In genomic region chr11:96287796-96288439, GRCh38 we compare ENCODE assay signal across 17 cellular contexts. TPM values are rescaled to one million over a fixed set of nuclear protein-coding genes. Genes with fewer than 3 reads are reported as not detected.
DNase-seq lines count a peak whose midpoint lies in the region; ATAC-seq, FAIRE-seq and TF ChIP-seq lines count a peak whose summit lies in the region.
"Had no signal": no experiment of that assay in that cellular context is flagged by ENCODE, and none has a peak within 500 bp of the region (broad histone marks: within the 10 kb centered on the region; RNA-seq: fewer than 3 reads in every experiment).

No MANE protein-coding gene starts in this region.

- 0 out of 2 replicates have a peak overlapping the region, but pooled peaks have one; percentile 17 for H3K4me2 ChIP-seq in SK-N-SH

- TF ChIP-seq EP300 in SK-N-SH (IDR thresholded peaks at IDR 0.05; ENCODE audit: borderline replicate concordance in 1 of 2, low read depth in 1 of 2, low read length in 1 of 2), result no peak

- peak overlapping the region; percentile 4 for H3K4me3 Mint-ChIP-seq in activated naive CD4-positive, alpha-beta T cell treated with anti-CD3 and anti-CD28 coated beads for 36 hours
- H3K4me3 Mint-ChIP-seq in chondrocyte (ENCODE audit: unreplicated experiment), result no peak overlapping the region
- no peak overlapping the region for H3K4me3 Mint-ChIP-seq in stimulated activated memory B cell treated with anti-CD40 and anti-IgM and Interleukin-4, amounts not matched to agents 10 μg/mL and 1 μg/mL and 100 μg/mL, for 72 hours
- no peak overlapping the region for H3K4me3 Mint-ChIP-seq in activated CD8-positive, alpha-beta memory T cell treated with anti-CD3 and anti-CD28 coated beads, Interleukin-2, amount 10 ng/mL, durations not matched to agents 7 days and 5 days

- no peak for FAIRE-seq in frontal cortex (lab: Jason Lieb, UNC)
- FAIRE-seq: colon, pancreas had no signal

- no peaks in the 10 kb centered on the region for H3K9me3 ChIP-seq in SK-N-SH
- H3K9me3 ChIP-seq: lower lobe of right lung, pancreas, tibial nerve had no signal

- CTCF ChIA-PET in activated naive CD4-positive, alpha-beta T cell treated with anti-CD3 and anti-CD28 coated beads for 36 hours (lab: Charles Lee), result interaction anchor here (1.0 to 3.5 kb wide), 5 partner anchors 19 to 98 kb away, joined by 3 to 14 read pairs (median 4); partner anchors contain the start of gene MAML2
- CTCF ChIA-PET in SK-N-SH (lab: Yijun Ruan, JAX), result interaction anchor here (1.5 kb wide), 1 partner anchor 426 kb away, joined by 3 read pairs; no protein-coding TSS in a partner anchor
- CTCF ChIA-PET in activated CD8-positive, alpha-beta memory T cell treated with anti-CD3 and anti-CD28 coated beads, Interleukin-2, amount 10 ng/mL, durations not matched to agents 7 days and 5 days (lab: Charles Lee), result interaction anchor here (1.7 to 2.7 kb wide), 2 partner anchors 19 to 53 kb away, joined by 3 to 8 read pairs; no protein-coding TSS in a partner anchor

- no peaks in the 10 kb centered on the region; the same call in 1 of the 2 replicates for H4K20me1 ChIP-seq in SK-N-SH (ENCODE audit: insufficient read depth)

- no peak for ATAC-seq in stimulated activated memory B cell treated with anti-CD40 and anti-IgM and Interleukin-4, amounts not matched to agents 10 μg/mL and 1 μg/mL and 100 μg/mL, for 72 hours
- no peak for ATAC-seq in activated CD8-positive, alpha-beta memory T cell treated with anti-CD3 and anti-CD28 coated beads, Interleukin-2, amount 10 ng/mL, durations not matched to agents 7 days and 5 days
- ATAC-seq: heart right ventricle, lower lobe of right lung, pancreas, sciatic nerve had no signal

- no peak overlapping the region for H3K4me3 ChIP-seq in SK-N-SH (ENCODE audit: low read depth in 2 of 2, low read length in 1 of 2)
- H3K4me3 ChIP-seq: heart right ventricle, lower lobe of right lung, pancreas, tibial nerve had no signal

- H3K4me1 Mint-ChIP-seq in activated naive CD4-positive, alpha-beta T cell treated with anti-CD3 and anti-CD28 coated beads for 36 hours (ENCODE audit: low read depth), result peaks cover 88% of the 10 kb centered on the region
- H3K4me1 Mint-ChIP-seq in chondrocyte (ENCODE audit: low read depth), result peaks cover 28% of the 10 kb centered on the region
- peaks cover 68% of the 10 kb centered on the region for H3K4me1 Mint-ChIP-seq in stimulated activated memory B cell treated with anti-CD40 and anti-IgM and Interleukin-4, amounts not matched to agents 10 μg/mL and 1 μg/mL and 100 μg/mL, for 72 hours
- H3K4me1 Mint-ChIP-seq in activated CD8-positive, alpha-beta memory T cell treated with anti-CD3 and anti-CD28 coated beads, Interleukin-2, amount 10 ng/mL, durations not matched to agents 7 days and 5 days, result peaks cover 57% of the 10 kb centered on the region

- no peaks in the 10 kb centered on the region for H3K27me3 ChIP-seq in SK-N-SH (ENCODE audit: insufficient read depth)
- H3K27me3 ChIP-seq: heart right ventricle, pancreas, tibial nerve had no signal

- no peaks in the 10 kb centered on the region for H3K9me2 ChIP-seq in SK-N-SH

- H3F3A ChIP-seq in SK-N-SH (replicated peaks; ENCODE audit: insufficient read depth), result peaks cover 25% of the 10 kb centered on the region

- H3K4me1 ChIP-seq in SK-N-SH (ENCODE audit: control insufficient read depth in 1 of 2, insufficient read depth in 2 of 2, low read depth in 1 of 2, low read length in 1 of 2), result peaks cover 0 to 18% of the 10 kb centered on the region in 2 experiments; a peak in 2 of 4 replicates

- no peak for TF ChIP-seq RAD21 in SK-N-SH (IDR thresholded peaks at IDR 0.05; ENCODE audit: low read length)

- peaks cover 0 to 4% of the 10 kb centered on the region in 2 experiments for H3K36me3 ChIP-seq in SK-N-SH (replicated peaks in 1 of 2; ENCODE audit: control insufficient read depth in 1 of 2, insufficient read depth in 2 of 2, low read length in 1 of 2)
- H3K36me3 ChIP-seq: heart right ventricle, lower lobe of right lung, pancreas, tibial nerve had no signal

- 66% methylated on average over 6 of the region's 6 CpGs for WGBS in SK-N-SH (ENCODE audit: low lambda C conversion rate)

- H3K36me3 Mint-ChIP-seq in activated naive CD4-positive, alpha-beta T cell treated with anti-CD3 and anti-CD28 coated beads for 36 hours (ENCODE audit: low read depth), result peaks cover 16% of the 10 kb centered on the region
- no peaks in the 10 kb centered on the region for H3K36me3 Mint-ChIP-seq in chondrocyte (ENCODE audit: low read depth)
- peaks cover 34% of the 10 kb centered on the region for H3K36me3 Mint-ChIP-seq in stimulated activated memory B cell treated with anti-CD40 and anti-IgM and Interleukin-4, amounts not matched to agents 10 μg/mL and 1 μg/mL and 100 μg/mL, for 72 hours
- H3K36me3 Mint-ChIP-seq in activated CD8-positive, alpha-beta memory T cell treated with anti-CD3 and anti-CD28 coated beads, Interleukin-2, amount 10 ng/mL, durations not matched to agents 7 days and 5 days, result peaks cover 47% of the 10 kb centered on the region

- peak overlapping the region in 1 of 2 experiments; percentile 57; a peak in 2 of 4 replicates for H3K27ac ChIP-seq in SK-N-SH (ENCODE audit: low read depth in 2 of 2, low read length in 1 of 2)
- H3K27ac ChIP-seq: heart right ventricle, lower lobe of right lung, pancreas, tibial nerve had no signal

- H3K79me2 ChIP-seq in SK-N-SH (ENCODE audit: insufficient read depth), result peaks cover 98% of the 10 kb centered on the region

- H2AFZ ChIP-seq in SK-N-SH (ENCODE audit: low read depth), result no peak overlapping the region

- 0 out of 2 replicates have a peak overlapping the region, but pooled peaks have one; percentile 8 for H3K9ac ChIP-seq in SK-N-SH

- no peak for DNase-seq in activated naive CD4-positive, alpha-beta T cell treated with anti-CD3 and anti-CD28 coated beads for 36 hours
- no peak for DNase-seq in activated naive CD4-positive, alpha-beta T cell treated with Interleukin-2 at 50 U/mL for 16 hours
- DNase-seq in SK-N-SH, result no peak
- no peak for DNase-seq in chondrocyte (ENCODE audit: low spot score)
- DNase-seq in activated CD8-positive, alpha-beta memory T cell treated with anti-CD3 and anti-CD28 coated beads, Interleukin-2, amount 10 ng/mL, durations not matched to agents 7 days and 5 days, result no peak
- DNase-seq in frontal cortex (ENCODE audit: low spot score in 2 of 2), result no peak
- no peak for DNase-seq in SKM-1 treated with dmso at 0.1 percent for 144 hours (lab: John Stamatoyannopoulos, UW; ENCODE audit: unreplicated experiment)
- DNase-seq: activated gamma-delta T cell, DMS79, heart right ventricle, lower lobe of right lung, NCI-H187, pancreas had no signal

- peaks cover 5% of the 10 kb centered on the region for H3K9me3 Mint-ChIP-seq in activated naive CD4-positive, alpha-beta T cell treated with anti-CD3 and anti-CD28 coated beads for 36 hours
- H3K9me3 Mint-ChIP-seq in chondrocyte (ENCODE audit: low read depth), result peaks cover 6% of the 10 kb centered on the region
- peaks cover 7% of the 10 kb centered on the region for H3K9me3 Mint-ChIP-seq in stimulated activated memory B cell treated with anti-CD40 and anti-IgM and Interleukin-4, amounts not matched to agents 10 μg/mL and 1 μg/mL and 100 μg/mL, for 72 hours
- H3K9me3 Mint-ChIP-seq in activated CD8-positive, alpha-beta memory T cell treated with anti-CD3 and anti-CD28 coated beads, Interleukin-2, amount 10 ng/mL, durations not matched to agents 7 days and 5 days (ENCODE audit: low read depth), result peaks cover 4% of the 10 kb centered on the region

- intact Hi-C loops in activated naive CD4-positive, alpha-beta T cell treated with anti-CD3 and anti-CD28 coated beads for 36 hours (cut with micrococcal nuclease), result loop anchor here (1.0 to 2.0 kb wide), 2 partner anchors 9 to 53 kb away; no protein-coding TSS in a partner anchor

- peak overlapping the region; percentile 9 for H3K27ac Mint-ChIP-seq in activated naive CD4-positive, alpha-beta T cell treated with anti-CD3 and anti-CD28 coated beads for 36 hours
- H3K27ac Mint-ChIP-seq in chondrocyte (ENCODE audit: unreplicated experiment), result peak overlapping the region; percentile 65
- peak overlapping the region; percentile 64 for H3K27ac Mint-ChIP-seq in stimulated activated memory B cell treated with anti-CD40 and anti-IgM and Interleukin-4, amounts not matched to agents 10 μg/mL and 1 μg/mL and 100 μg/mL, for 72 hours
- no peak overlapping the region for H3K27ac Mint-ChIP-seq in activated CD8-positive, alpha-beta memory T cell treated with anti-CD3 and anti-CD28 coated beads, Interleukin-2, amount 10 ng/mL, durations not matched to agents 7 days and 5 days

- TF ChIP-seq CTCF in SK-N-SH (IDR thresholded peaks at IDR 0.05) (no peak), chondrocyte (IDR thresholded peaks at IDR 0.05) (no peak)

- H3K27me3 Mint-ChIP-seq in activated naive CD4-positive, alpha-beta T cell treated with anti-CD3 and anti-CD28 coated beads for 36 hours (ENCODE audit: low read depth), result no peaks in the 10 kb centered on the region
- no peaks in the 10 kb centered on the region for H3K27me3 Mint-ChIP-seq in chondrocyte (ENCODE audit: low read depth)
- H3K27me3 Mint-ChIP-seq in stimulated activated memory B cell treated with anti-CD40 and anti-IgM and Interleukin-4, amounts not matched to agents 10 μg/mL and 1 μg/mL and 100 μg/mL, for 72 hours, result no peaks in the 10 kb centered on the region
- no peaks in the 10 kb centered on the region for H3K27me3 Mint-ChIP-seq in activated CD8-positive, alpha-beta memory T cell treated with anti-CD3 and anti-CD28 coated beads, Interleukin-2, amount 10 ng/mL, durations not matched to agents 7 days and 5 days

- POLR2A ChIA-PET in SK-N-SH (lab: Yijun Ruan, JAX), result no interaction called here

TF ChIP-seq in SK-N-SH, 30 proteins besides CTCF, POLR2A, EP300 and RAD21 (continues in another document):
- no peak for TF ChIP-seq POLR2AphosphoS5 (IDR thresholded peaks at IDR 0.05; ENCODE audit: low read depth, low read length)
- no peak for TF ChIP-seq TAF1 (IDR thresholded peaks at IDR 0.05; ENCODE audit: borderline replicate concordance, low read depth, low read length)
- TF ChIP-seq ELF1 (IDR thresholded peaks at IDR 0.05), result no peak
- no peak for TF ChIP-seq SIN3A (IDR thresholded peaks at IDR 0.05; ENCODE audit: borderline replicate concordance, low read depth, low read length)
- TF ChIP-seq MAX (IDR thresholded peaks at IDR 0.05; ENCODE audit: low read depth), result no peak
- TF ChIP-seq YY1 (IDR thresholded peaks at IDR 0.05; ENCODE audit: low read depth), result no peak

RNA-seq across cellular contexts. Expression of gene MAML2, which starts 55.1 kb away (rescaled TPM):
- total RNA-seq in activated naive CD4-positive, alpha-beta T cell treated with anti-CD3 and anti-CD28 coated beads for 36 hours, result 10 to 100 TPM; 26.6 to 28.1 TPM
- 20.1 and 24.5 TPM in 2 replicates for polyA plus RNA-seq in SK-N-SH (2012; rRNA removed)
- polyA plus RNA-seq in SK-N-SH (2012; cell fraction: cytosol; rRNA removed), result 16.5 and 20.7 TPM in 2 replicates
- 8.9 and 22.7 TPM in 2 replicates for polyA plus RNA-seq in SK-N-SH (2012; cell fraction: nucleus; rRNA removed)
- total RNA-seq in chondrocyte (19.0 to 25.2 TPM (median 19.1 TPM) in 3 replicates), frontal cortex (3.3 TPM)
- total RNA-seq in activated CD8-positive, alpha-beta memory T cell treated with anti-CD3 and anti-CD28 coated beads, Interleukin-2, amount 10 ng/mL, durations not matched to agents 7 days and 5 days, result 10 to 100 TPM; 12.7 to 14.5 TPM
